In genomic region chr12:123278150-123278627, GRCh38 we compare ENCODE assay signal across 9 cellular contexts. TPM values are rescaled to one million over a fixed set of nuclear protein-coding genes. Genes with fewer than 3 reads are reported as not detected.
DNase-seq lines count a peak whose midpoint lies in the region; ATAC-seq, FAIRE-seq and TF ChIP-seq lines count a peak whose summit lies in the region.
"Had no signal": no experiment of that assay in that cellular context is flagged by ENCODE, and none has a peak within 500 bp of the region (broad histone marks: within the 10 kb centered on the region; RNA-seq: fewer than 3 reads in every experiment).

No MANE protein-coding gene starts in this region.

- CTCF ChIA-PET in K562 (lab: Yijun Ruan, JAX; ENCODE audit: low intra/inter-chr PET ratio) = no interaction called here

- no peak overlapping the region for H3K4me3 ChIP-seq in DOHH2 (ENCODE audit: low read length)
- H3K4me3 ChIP-seq in K562 = no peak overlapping the region
- H3K4me3 ChIP-seq in MG63 = no peak overlapping the region
- H3K4me3 ChIP-seq in coronary artery = no peak overlapping the region

- TF ChIP-seq POLR2A in K562 (conservative IDR thresholded peaks at IDR 0.05) = no peak

- H4K20me1 ChIP-seq in DOHH2 (ENCODE audit: control insufficient read depth, insufficient read depth, low read depth, low read length) (no peaks in the 10 kb centered on the region), K562 (replicated peaks; ENCODE audit: control insufficient read depth, insufficient read depth, low read length) (no peaks in the 10 kb centered on the region)

- H3K27ac ChIP-seq in DOHH2 (ENCODE audit: low read depth, low read length) = no peak overlapping the region
- H3K27ac ChIP-seq in K562 (ENCODE audit: extremely low read depth, low read depth, low read length) = 0 out of 3 replicates have a peak overlapping the region, but pooled peaks have one; percentile 51
- H3K27ac ChIP-seq in coronary artery = peak overlapping the region in 1 of 2 donors; percentile 49

- no peaks in the 10 kb centered on the region for H3K9me1 ChIP-seq in K562 (ENCODE audit: control insufficient read depth, insufficient read depth, low read length)

- intact Hi-C loops in K562 (cut with micrococcal nuclease) = loop anchor here (2.0 kb wide), 1 partner anchor 325 kb away; the partner anchor contains the start of gene DDX55

- no peaks in the 10 kb centered on the region for H3K36me3 ChIP-seq in DOHH2 (ENCODE audit: control insufficient read depth, low read length)
- H3K36me3 ChIP-seq in K562 (ENCODE audit: control insufficient read depth, insufficient read depth, low read length) = no peaks in the 10 kb centered on the region
- H3K36me3 ChIP-seq in MG63 = no peaks in the 10 kb centered on the region

- peak; percentile 69 for FAIRE-seq in K562 (lab: Jason Lieb, UNC)

- H3K9ac ChIP-seq in K562 (ENCODE audit: insufficient read depth in 1 of 2, low read depth in 2 of 2, low read length in 2 of 2) = no peak overlapping the region

- ATAC-seq in GM19438 (IDR thresholded peaks at IDR 0.05; ENCODE audit: low read depth, unreplicated experiment) = peak; percentile 80
- peak; percentile 65 for ATAC-seq in HG03439 (IDR thresholded peaks at IDR 0.05; ENCODE audit: unreplicated experiment)
- peak; percentile 43; the same call in 2 of the 3 replicates for ATAC-seq in K562

- no TSS peak for BruUV-seq in K562 (replicated peaks; lab: Mats Ljungman, UMichigan)

- H3K9me2 ChIP-seq in DOHH2 (replicated peaks; ENCODE audit: control insufficient read depth, low read length) = no peaks in the 10 kb centered on the region

- no peak for TF ChIP-seq RAD21 in K562 (CRISPR knock-in tag; conservative IDR thresholded peaks at IDR 0.05 in 1 of 2, IDR thresholded peaks at IDR 0.05 in 1 of 2)

- POLR2A ChIA-PET in K562 (lab: Yijun Ruan, JAX) = interaction anchor here (0.6 kb wide), 3 partner anchors 44 to 254 kb away, joined by 3 to 4 read pairs (median 3); no protein-coding TSS in a partner anchor

- no peak for DNase-seq in K562 (ENCODE audit: extremely low read depth in 1 of 4, low spot score in 3 of 4)
- no peak for DNase-seq in stimulated activated CD4-positive, alpha-beta T cell treated with anti-CD3 and anti-CD28 coated beads, Interleukin-4, amount 100 ng/mL, for 1 hour
- DNase-seq in SK-N-DZ (ENCODE audit: low spot score) = no peak
- no peak for DNase-seq in MG63
- DNase-seq in coronary artery (ENCODE audit: low spot score) = no peak
- DNase-seq: NCI-H2081 treated with DMSO at 0.1 percent for 48 hours had no signal

- H3K4me1 ChIP-seq in DOHH2 (ENCODE audit: control insufficient read depth, low read length) (peaks cover 6% of the 10 kb centered on the region), K562 (replicated peaks in 1 of 2; ENCODE audit: control insufficient read depth in 2 of 2, insufficient read depth in 2 of 2, low read length in 2 of 2) (no peaks in the 10 kb centered on the region; a peak in 1 of 5 replicates)

- H3K9me3 ChIP-seq in DOHH2 (ENCODE audit: control insufficient read depth, insufficient read depth, low read length) (no peaks in the 10 kb centered on the region), K562 (replicated peaks; ENCODE audit: control insufficient read depth, insufficient read depth, low read depth, low read length) (no peaks in the 10 kb centered on the region), MG63 (no peaks in the 10 kb centered on the region)

- WGBS in K562 (ENCODE audit: insufficient coverage, low coverage, missing lambda C conversion rate) = 56% methylated on average over 2 of the region's 2 CpGs

- H3K4me2 ChIP-seq in DOHH2 (ENCODE audit: low read length) (peak overlapping the region; percentile 35; the same call in 1 of the 2 replicates), K562 (ENCODE audit: insufficient read depth, low read length) (no peak overlapping the region)

- TF ChIP-seq EP300 in K562 (IDR thresholded peaks at IDR 0.05; ENCODE audit: low read length) = no peak

- in situ Hi-C loops in K562 (cut with MboI) = no loop called here

- TF ChIP-seq CTCF in DOHH2 (IDR thresholded peaks at IDR 0.05; ENCODE audit: low read depth, low read length, poor library complexity, severe bottlenecking) (no peak), K562 (IDR thresholded peaks at IDR 0.05 in 2 of 3, conservative IDR thresholded peaks at IDR 0.05 in 1 of 3; ENCODE audit: insufficient read depth in 2 of 3, low read depth in 1 of 3, low read length in 3 of 3) (no peak), coronary artery (IDR thresholded peaks at IDR 0.05) (no peak)

- H3K27me3 ChIP-seq in DOHH2 (ENCODE audit: control insufficient read depth, low read length) (no peaks in the 10 kb centered on the region), K562 (ENCODE audit: control insufficient read depth in 2 of 2, insufficient read depth in 2 of 2, low read length in 2 of 2) (no peaks in the 10 kb centered on the region), MG63 (no peaks in the 10 kb centered on the region)

- H3K79me2 ChIP-seq in DOHH2 (ENCODE audit: control insufficient read depth, low read length) = no peaks in the 10 kb centered on the region
- no peaks in the 10 kb centered on the region for H3K79me2 ChIP-seq in K562 (ENCODE audit: control insufficient read depth, insufficient read depth, low read length)

- peak overlapping the region; percentile 74 for H2AFZ ChIP-seq in K562 (ENCODE audit: low read depth, low read length)

- no peaks in the 10 kb centered on the region for H3F3A ChIP-seq in DOHH2 (ENCODE audit: control insufficient read depth, insufficient read depth)

RNA-seq across cellular contexts. Expression of gene CDK2AP1, which starts 6.5 kb away (rescaled TPM):
- total RNA-seq in K562 (2011; cell fraction: chromatin; rRNA removed; ENCODE audit: low replicate concordance) = 10.7 and 13.8 TPM in 2 replicates
- total RNA-seq in K562 (2011; cell fraction: nucleolus; rRNA removed) = 6.8 and 7.7 TPM in 2 replicates
- total RNA-seq in K562 (2011; cell fraction: nucleoplasm; rRNA removed) = 12.2 and 23.9 TPM in 2 replicates
- 48.8 and 76.0 TPM in 2 replicates for total RNA-seq in K562 (2014; rRNA removed)
- total RNA-seq in K562 (2014; rRNA removed; fragmentation: Illumina TruSeq; extraction: Trizol) = 74.3 and 75.5 TPM in 2 replicates
- total RNA-seq in K562 (2015; rRNA removed; fragmentation: Illumina TruSeq; extraction: Trizol) = 53.4 and 56.5 TPM in 2 replicates
- total RNA-seq in K562 (2021) = 57.9 and 64.7 TPM in 2 replicates
- 75.3 and 130 TPM in 2 replicates for polyA plus RNA-seq in K562 (2011; rRNA removed)
- 33.0 and 59.0 TPM in 2 replicates for polyA plus RNA-seq in K562 (2011; cell fraction: cytosol; rRNA removed)
- 16.3 and 26.6 TPM in 2 replicates for polyA plus RNA-seq in K562 (2011; cell fraction: nucleus; rRNA removed)
- polyA plus RNA-seq in K562 (2012) = 37.3 and 64.5 TPM in 2 replicates
- 86.2 and 99.9 TPM in 2 replicates for polyA plus RNA-seq in K562 (2014; fragmentation: Illumina TruSeq; extraction: Trizol)
- polyA plus RNA-seq in K562 (2014; fragmentation: Nextera tagmentation; extraction: Ambion mirVana) = 10 to 100 TPM; 26.0 to 28.2 TPM
- polyA plus RNA-seq in K562 (2014; rRNA removed) = 59.2 and 83.0 TPM in 2 replicates
- polyA minus RNA-seq in K562 (2011; rRNA and poly(A)+ RNA removed) = 33.6 and 45.3 TPM in 2 replicates
- 13.5 and 23.6 TPM in 2 replicates for polyA minus RNA-seq in K562 (2011; cell fraction: cytosol; rRNA and poly(A)+ RNA removed)
- 5.1 and 7.8 TPM in 2 replicates for polyA minus RNA-seq in K562 (2011; cell fraction: nucleus; rRNA and poly(A)+ RNA removed)
- 187 and 188 TPM in 2 replicates for polyA plus RNA-seq in SK-N-DZ (2014; cell fraction: cytosol; rRNA removed)
- 95.8 and 96.0 TPM in 2 replicates for polyA plus RNA-seq in SK-N-DZ (2014; cell fraction: nucleus; rRNA removed)
- total RNA-seq in MG63 (2014; rRNA removed; shearing (Covaris generic); ENCODE audit: low replicate concordance) = 145 and 192 TPM in 2 replicates

RNA-seq across cellular contexts. Expression of gene MTRFR, which starts 45.0 kb away (rescaled TPM):
- 43.4 and 69.0 TPM in 2 replicates for total RNA-seq in K562 (2011; cell fraction: chromatin; rRNA removed; ENCODE audit: low replicate concordance)
- total RNA-seq in K562 (2011; cell fraction: nucleolus; rRNA removed) = 60.1 and 65.2 TPM in 2 replicates
- 57.9 and 58.3 TPM in 2 replicates for total RNA-seq in K562 (2011; cell fraction: nucleoplasm; rRNA removed)
- total RNA-seq in K562 (2014; rRNA removed) (23.4 and 26.4 TPM in 2 replicates), K562 (2014; rRNA removed; fragmentation: Illumina TruSeq; extraction: Trizol) (32.5 and 34.7 TPM in 2 replicates), K562 (2015; rRNA removed; fragmentation: Illumina TruSeq; extraction: Trizol) (45.5 and 50.9 TPM in 2 replicates), K562 (2021) (23.1 and 24.0 TPM in 2 replicates)
- polyA plus RNA-seq in K562 (2011; rRNA removed) (15.2 and 16.7 TPM in 2 replicates), K562 (2014; fragmentation: Illumina TruSeq; extraction: Trizol) (33.3 and 37.1 TPM in 2 replicates), K562 (2014; fragmentation: Nextera tagmentation; extraction: Ambion mirVana) (10 to 100 TPM; 52.6 to 55.6 TPM), K562 (2014; rRNA removed) (29.6 and 32.3 TPM in 2 replicates)
- polyA plus RNA-seq in K562 (2011; cell fraction: cytosol; rRNA removed) = 23.7 and 26.5 TPM in 2 replicates
- 7.3 and 10.9 TPM in 2 replicates for polyA plus RNA-seq in K562 (2011; cell fraction: nucleus; rRNA removed)
- 19.2 and 25.8 TPM in 2 replicates for polyA plus RNA-seq in K562 (2012)
- 18.5 and 22.0 TPM in 2 replicates for polyA minus RNA-seq in K562 (2011; rRNA and poly(A)+ RNA removed)
- polyA minus RNA-seq in K562 (2011; cell fraction: cytosol; rRNA and poly(A)+ RNA removed) = 15.7 and 18.5 TPM in 2 replicates
- 16.8 and 24.9 TPM in 2 replicates for polyA minus RNA-seq in K562 (2011; cell fraction: nucleus; rRNA and poly(A)+ RNA removed)
- 29.8 and 30.7 TPM in 2 replicates for polyA plus RNA-seq in SK-N-DZ (2014; cell fraction: cytosol; rRNA removed)
- 7.1 and 7.4 TPM in 2 replicates for polyA plus RNA-seq in SK-N-DZ (2014; cell fraction: nucleus; rRNA removed)
- 17.6 and 27.1 TPM in 2 replicates for total RNA-seq in MG63 (2014; rRNA removed; shearing (Covaris generic); ENCODE audit: low replicate concordance)

RNA-seq across cellular contexts. Expression of gene MPHOSPH9, which starts 45.2 kb away (rescaled TPM):
- 95.6 and 362 TPM in 2 replicates for total RNA-seq in K562 (2011; cell fraction: chromatin; rRNA removed; ENCODE audit: low replicate concordance)
- 57.4 and 73.7 TPM in 2 replicates for total RNA-seq in K562 (2011; cell fraction: nucleolus; rRNA removed)
- total RNA-seq in K562 (2011; cell fraction: nucleoplasm; rRNA removed) = 121 and 152 TPM in 2 replicates
- total RNA-seq in K562 (2014; rRNA removed) = 59.3 and 63.6 TPM in 2 replicates
- 78.6 and 87.5 TPM in 2 replicates for total RNA-seq in K562 (2014; rRNA removed; fragmentation: Illumina TruSeq; extraction: Trizol)
- total RNA-seq in K562 (2015; rRNA removed; fragmentation: Illumina TruSeq; extraction: Trizol) = 97.0 and 103 TPM in 2 replicates
- total RNA-seq in K562 (2021) = 54.5 and 60.0 TPM in 2 replicates
- polyA plus RNA-seq in K562 (2011; rRNA removed) = 53.2 and 61.1 TPM in 2 replicates
- 8.5 and 16.3 TPM in 2 replicates for polyA plus RNA-seq in K562 (2011; cell fraction: cytosol; rRNA removed)
- 44.8 and 56.5 TPM in 2 replicates for polyA plus RNA-seq in K562 (2011; cell fraction: nucleus; rRNA removed)
- 21.3 and 22.8 TPM in 2 replicates for polyA plus RNA-seq in K562 (2012)
- polyA plus RNA-seq in K562 (2014; fragmentation: Illumina TruSeq; extraction: Trizol) = 38.5 and 45.8 TPM in 2 replicates
- 10 to 100 TPM; 14.2 to 22.5 TPM for polyA plus RNA-seq in K562 (2014; fragmentation: Nextera tagmentation; extraction: Ambion mirVana)
- 50.1 and 53.3 TPM in 2 replicates for polyA plus RNA-seq in K562 (2014; rRNA removed)
- polyA minus RNA-seq in K562 (2011; rRNA and poly(A)+ RNA removed) = 105 and 130 TPM in 2 replicates
- polyA minus RNA-seq in K562 (2011; cell fraction: cytosol; rRNA and poly(A)+ RNA removed) = 26.8 and 38.2 TPM in 2 replicates
- polyA minus RNA-seq in K562 (2011; cell fraction: nucleus; rRNA and poly(A)+ RNA removed) = 78.4 and 135 TPM in 2 replicates
- 80.2 and 101 TPM in 2 replicates for polyA plus RNA-seq in SK-N-DZ (2014; cell fraction: cytosol; rRNA removed)
- polyA plus RNA-seq in SK-N-DZ (2014; cell fraction: nucleus; rRNA removed) = 126 and 134 TPM in 2 replicates
- total RNA-seq in MG63 (2014; rRNA removed; shearing (Covaris generic); ENCODE audit: low replicate concordance) = 16.0 and 20.7 TPM in 2 replicates
